Comparison of ENCODE assay signal across 13 cellular contexts in the genomic region with DNA sequence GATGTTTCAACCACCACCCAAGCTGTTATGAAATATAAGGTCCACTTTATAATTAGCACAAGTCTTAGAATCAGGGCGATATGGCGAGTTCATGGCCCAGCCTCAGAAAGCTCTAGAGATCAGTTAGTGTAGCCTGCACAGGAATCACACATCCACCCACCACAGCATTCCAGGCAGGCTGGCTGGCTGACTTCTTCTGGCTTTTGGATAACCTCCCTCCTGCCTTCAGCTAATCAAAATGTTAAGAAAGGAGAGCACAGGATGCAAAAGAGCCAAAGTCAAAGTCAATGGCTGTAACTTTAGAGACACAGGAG. TPM values are rescaled to one million over a fixed set of nuclear protein-coding genes. Genes with fewer than 3 reads are reported as not detected.
DNase-seq lines count a peak whose midpoint lies in the region; ATAC-seq, FAIRE-seq and TF ChIP-seq lines count a peak whose summit lies in the region.
"Had no signal": no experiment of that assay in that cellular context is flagged by ENCODE, and none has a peak within 500 bp of the region (broad histone marks: within the 10 kb centered on the region; RNA-seq: fewer than 3 reads in every experiment).

No MANE protein-coding gene starts in this region.

- whole genome bisulfite sequencing in SK-N-SH (ENCODE audit: low lambda C conversion rate), result 100% methylated on average over 2 of the region's 2 CpGs
- 50 to 79% methylated on average over 2 of the region's 2 CpGs for WGBS in gastroesophageal sphincter (ENCODE audit: low coverage in 1 of 2), 2 donors
- 93 to 100% methylated on average over 2 of the region's 2 CpGs for WGBS in pancreas, 2 donors

- no peaks in the 10 kb centered on the region for H3K9me3 ChIP-seq in SK-N-SH
- no peaks in the 10 kb centered on the region for H3K9me3 ChIP-seq in gastroesophageal sphincter
- H3K9me3 ChIP-seq in pancreas, result no peaks in the 10 kb centered on the region

- peak overlapping the region; percentile 32; the same call in 1 of the 2 replicates for H3K9ac ChIP-seq in SK-N-SH

- H3K4me1 ChIP-seq in SK-N-SH (ENCODE audit: control insufficient read depth in 1 of 2, insufficient read depth in 2 of 2, low read depth in 1 of 2, low read length in 1 of 2), result peaks cover 3 to 33% of the 10 kb centered on the region in 2 experiments; a peak in 2 of 4 replicates
- H3K4me1 ChIP-seq in gastroesophageal sphincter, result peaks cover 0 to 74% (median 29%) of the 10 kb centered on the region in 3 donors
- H3K4me1 ChIP-seq in pancreas, result no peaks in the 10 kb centered on the region

- H2AFZ ChIP-seq in SK-N-SH (ENCODE audit: low read depth), result no peak overlapping the region
- H2AFZ ChIP-seq: PC-9 had no signal

- intact Hi-C loops in pancreas (cut with DNase I), result no loop called here

- DNase-seq in AG08396 (ENCODE audit: low spot score) (peak; percentile 42), SK-N-SH (no peak), pancreas (no peak), NCI-H748 treated with DMSO at 0.1 percent for 48 hours (lab: John Stamatoyannopoulos, UW) (no peak), HEK293T (ENCODE audit: extremely low spot score) (no peak), iPS-NIHi11 (ENCODE audit: low spot score) (no peak), T-helper 2 cell (no peak)
- DNase-seq: activated effector memory CD4-positive, alpha-beta T cell treated with anti-CD3 and anti-CD28 coated beads, Interleukin-2, amount 50 U/mL, for 16 hours; CD4-positive, CD25-positive, alpha-beta regulatory T cell; NCI-H1694; PC-9; stimulated activated CD8-positive, alpha-beta memory T cell treated with anti-CD3 and anti-CD28 coated beads, Interleukin-4, amount 100 ng/mL, for 48 hours had no signal

- H3K9me2 ChIP-seq in SK-N-SH, result no peaks in the 10 kb centered on the region

- no peak for TF ChIP-seq POLR2A in gastroesophageal sphincter (IDR thresholded peaks at IDR 0.05)

- peak overlapping the region; percentile 58 for H3K4me2 ChIP-seq in SK-N-SH
- H3K4me2 ChIP-seq: PC-9 had no signal

- peak; percentile 53 for ATAC-seq in gastroesophageal sphincter
- peak in 3 of 4 donors; percentile 40 to 44 (median 43) for ATAC-seq in pancreas

- no peaks in the 10 kb centered on the region for H3K27me3 ChIP-seq in SK-N-SH (ENCODE audit: insufficient read depth)
- no peaks in the 10 kb centered on the region for H3K27me3 ChIP-seq in gastroesophageal sphincter
- H3K27me3 ChIP-seq in pancreas, result no peaks in the 10 kb centered on the region

- H3K79me2 ChIP-seq in SK-N-SH (ENCODE audit: insufficient read depth), result peaks cover 9% of the 10 kb centered on the region; the same call in 1 of the 2 replicates

- TF ChIP-seq CTCF in SK-N-SH (IDR thresholded peaks at IDR 0.05), result no peak
- TF ChIP-seq CTCF in gastroesophageal sphincter (IDR thresholded peaks at IDR 0.05), result no peak
- TF ChIP-seq CTCF in pancreas (IDR thresholded peaks at IDR 0.05), result no peak

- H3F3A ChIP-seq in SK-N-SH (replicated peaks; ENCODE audit: insufficient read depth), result peaks cover 19% of the 10 kb centered on the region

- POLR2A ChIA-PET in SK-N-SH (lab: Yijun Ruan, JAX) (no interaction called here), HEK293T (lab: Yijun Ruan, JAX) (no interaction called here)

- H3K36me3 ChIP-seq in SK-N-SH (replicated peaks in 1 of 2; ENCODE audit: control insufficient read depth in 1 of 2, insufficient read depth in 2 of 2, low read length in 1 of 2) (no peaks in the 10 kb centered on the region), gastroesophageal sphincter (no peaks in the 10 kb centered on the region), pancreas (no peaks in the 10 kb centered on the region)

- no peak for TF ChIP-seq RAD21 in SK-N-SH (IDR thresholded peaks at IDR 0.05; ENCODE audit: low read length)

- H3K4me3 ChIP-seq in SK-N-SH (ENCODE audit: low read depth in 2 of 2, low read length in 1 of 2) (no peak overlapping the region), gastroesophageal sphincter (no peak overlapping the region), pancreas (no peak overlapping the region)
- H3K4me3 ChIP-seq: PC-9 had no signal

- no peaks in the 10 kb centered on the region for H4K20me1 ChIP-seq in SK-N-SH (ENCODE audit: insufficient read depth)

- H3K27ac ChIP-seq in SK-N-SH (ENCODE audit: low read depth in 2 of 2, low read length in 1 of 2) (peak overlapping the region in 1 of 2 experiments; percentile 57; a peak in 2 of 4 replicates), gastroesophageal sphincter (peak overlapping the region in 3 of 4 donors; percentile 25 to 90 (median 63)), pancreas (no peak overlapping the region)
- H3K27ac ChIP-seq: PC-9 had no signal

- no peak for TF ChIP-seq EP300 in SK-N-SH (IDR thresholded peaks at IDR 0.05; ENCODE audit: borderline replicate concordance in 1 of 2, low read depth in 1 of 2, low read length in 1 of 2)
- TF ChIP-seq EP300 in gastroesophageal sphincter (IDR thresholded peaks at IDR 0.05), result no peak

- FAIRE-seq in pancreas (lab: Jason Lieb, UNC), result no peak

- CTCF ChIA-PET in SK-N-SH (lab: Yijun Ruan, JAX) (interaction anchor here (0.6 to 2.5 kb wide), 3 partner anchors 15 to 49 kb away, joined by 3 to 9 read pairs (median 8); partner anchors contain the start of gene SH3BP5), HEK293T (lab: Yijun Ruan, JAX) (no interaction called here)

TF ChIP-seq in SK-N-SH, 30 proteins besides CTCF, POLR2A, EP300 and RAD21 (continues in another document):
- no peak for TF ChIP-seq RXRA (IDR thresholded peaks at IDR 0.05; ENCODE audit: borderline replicate concordance, low read depth)
- no peak for TF ChIP-seq SIN3A (IDR thresholded peaks at IDR 0.05; ENCODE audit: borderline replicate concordance, low read depth, low read length)
- TF ChIP-seq JUND (IDR thresholded peaks at IDR 0.05), result no peak
- no peak for TF ChIP-seq NFIC (IDR thresholded peaks at IDR 0.05; ENCODE audit: borderline replicate concordance)
- no peak for TF ChIP-seq YY1 (IDR thresholded peaks at IDR 0.05; ENCODE audit: low read depth)
- no peak for TF ChIP-seq MAX (IDR thresholded peaks at IDR 0.05; ENCODE audit: low read depth)
- no peak for TF ChIP-seq USF2 (IDR thresholded peaks at IDR 0.05; ENCODE audit: borderline replicate concordance, low read depth, low read length)
- TF ChIP-seq TEAD4 (IDR thresholded peaks at IDR 0.05; ENCODE audit: borderline replicate concordance, insufficient read depth), result no peak
- TF ChIP-seq GATA2 (CRISPR knock-in tag; IDR thresholded peaks at IDR 0.05), result no peak
- TF ChIP-seq EZH2phosphoT487 (IDR thresholded peaks at IDR 0.05; ENCODE audit: borderline replicate concordance, low read depth), result no peak
- no peak for TF ChIP-seq FOXM1 (IDR thresholded peaks at IDR 0.05; ENCODE audit: low read depth)
- no peak for TF ChIP-seq RFX5 (IDR thresholded peaks at IDR 0.05; ENCODE audit: low read length)
- no peak for TF ChIP-seq TCF12 (IDR thresholded peaks at IDR 0.05)
- TF ChIP-seq TAF1 (IDR thresholded peaks at IDR 0.05; ENCODE audit: borderline replicate concordance, low read depth, low read length), result no peak
- TF ChIP-seq MEF2A (IDR thresholded peaks at IDR 0.05; ENCODE audit: borderline replicate concordance, low read depth), result no peak

TF ChIP-seq in HEK293T, 16 proteins besides CTCF, POLR2A, EP300 and RAD21:
- TF ChIP-seq FOXM1 (IDR thresholded peaks at IDR 0.05; ENCODE audit: borderline replicate concordance) (no peak), HDGF (IDR thresholded peaks at IDR 0.05; ENCODE audit: borderline replicate concordance) (no peak), L3MBTL2 (conservative IDR thresholded peaks at IDR 0.05) (no peak)

RNA-seq across cellular contexts. Expression of gene SH3BP5, which starts 15.3 kb away (rescaled TPM):
- polyA plus RNA-seq in SK-N-SH (2012; rRNA removed) (29.5 and 32.3 TPM in 2 replicates), pancreas (1 to 10 TPM; 6.7 to 9.8 TPM)
- polyA plus RNA-seq in SK-N-SH (2012; cell fraction: cytosol; rRNA removed), result 27.5 and 29.2 TPM in 2 replicates
- polyA plus RNA-seq in SK-N-SH (2012; cell fraction: nucleus; rRNA removed), result 33.0 and 35.2 TPM in 2 replicates
- total RNA-seq in gastroesophageal sphincter (10 to 100 TPM; 23.5 to 56.4 (median 35.0) TPM), pancreas (1 to 10 TPM; 2.8 to 9.4 (median 5.6) TPM)

Comparison
In these comparisons a context has a peak if more than half of its experiments do, and no peak if none do; other contexts are left out.
1. H3K27ac ChIP-seq: peak in gastroesophageal sphincter (3 of 4); none in pancreas (0 of 4).